In the genomic region with DNA sequence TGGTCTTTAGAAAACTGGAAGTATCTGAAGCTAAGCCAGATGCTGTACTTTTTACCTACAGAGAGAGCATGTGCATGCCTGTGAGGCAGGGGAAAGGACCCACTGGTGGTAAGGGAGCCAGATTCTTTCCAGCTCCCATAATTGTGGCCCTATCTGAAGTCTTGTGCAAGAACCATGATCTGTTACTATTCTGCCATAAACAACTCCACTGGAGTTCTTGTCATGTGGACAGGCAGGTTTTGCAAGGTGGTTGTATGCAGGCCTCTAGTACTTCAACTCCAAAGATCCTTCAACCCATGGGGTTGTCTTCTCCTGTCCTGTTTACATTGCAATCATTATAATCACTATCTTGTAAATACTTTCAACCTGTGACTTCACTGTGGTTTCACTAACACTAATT, we compare ENCODE assay signal across 1 cellular context.
TF ChIP-seq lines count a peak whose summit lies in the region.

No MANE protein-coding gene starts in this region.

TF ChIP-seq in H1, 55 proteins besides CTCF, POLR2A, EP300 and RAD21:
- TF ChIP-seq CEBPB (IDR thresholded peaks at IDR 0.05; ENCODE audit: low read depth, low read length) (peak; percentile 23; the same call in 1 of the 2 replicates), TCF12 (IDR thresholded peaks at IDR 0.05; ENCODE audit: low read depth, low read length) (no peak), BACH1 (IDR thresholded peaks at IDR 0.05; ENCODE audit: low read length) (no peak), KDM1A (IDR thresholded peaks at IDR 0.05; ENCODE audit: borderline replicate concordance, low read length) (no peak), CHD2 (IDR thresholded peaks at IDR 0.05; ENCODE audit: low read length) (no peak), TAF7 (optimal IDR thresholded peaks at IDR 0.05; ENCODE audit: borderline replicate concordance, low read depth, low read length) (no peak), TEAD4 (IDR thresholded peaks at IDR 0.05; ENCODE audit: low read depth, low read length) (no peak), BRCA1 (IDR thresholded peaks at IDR 0.05; ENCODE audit: low read depth, low read length) (no peak), TAF1 (IDR thresholded peaks at IDR 0.05; ENCODE audit: low read depth, low read length) (no peak), KDM4A (IDR thresholded peaks at IDR 0.05; ENCODE audit: low read depth, low read length, severe bottlenecking) (no peak), SP2 (IDR thresholded peaks at IDR 0.05; ENCODE audit: low read length) (no peak), SRF (IDR thresholded peaks at IDR 0.05; ENCODE audit: low read depth, low read length) (no peak), POU5F1 (IDR thresholded peaks at IDR 0.05; ENCODE audit: low read depth, low read length) (no peak), GABPA (IDR thresholded peaks at IDR 0.05; ENCODE audit: borderline replicate concordance, insufficient read depth, low read length) (no peak), ZNF274 (IDR thresholded peaks at IDR 0.05; ENCODE audit: borderline replicate concordance, extremely low read depth, low read length) (no peak), E2F6 (IDR thresholded peaks at IDR 0.05) (0 out of 2 replicates have a peak, but pooled peaks have one; percentile 16)
- TF ChIP-seq, protein P1, sequence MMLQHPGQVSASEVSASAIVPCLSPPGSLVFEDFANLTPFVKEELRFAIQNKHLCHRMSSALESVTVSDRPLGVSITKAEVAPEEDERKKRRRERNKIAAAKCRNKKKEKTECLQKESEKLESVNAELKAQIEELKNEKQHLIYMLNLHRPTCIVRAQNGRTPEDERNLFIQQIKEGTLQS (IDR thresholded peaks at IDR 0.05; ENCODE audit: insufficient read depth, low read depth, low read length): no peak
- TF ChIP-seq, protein P2, sequence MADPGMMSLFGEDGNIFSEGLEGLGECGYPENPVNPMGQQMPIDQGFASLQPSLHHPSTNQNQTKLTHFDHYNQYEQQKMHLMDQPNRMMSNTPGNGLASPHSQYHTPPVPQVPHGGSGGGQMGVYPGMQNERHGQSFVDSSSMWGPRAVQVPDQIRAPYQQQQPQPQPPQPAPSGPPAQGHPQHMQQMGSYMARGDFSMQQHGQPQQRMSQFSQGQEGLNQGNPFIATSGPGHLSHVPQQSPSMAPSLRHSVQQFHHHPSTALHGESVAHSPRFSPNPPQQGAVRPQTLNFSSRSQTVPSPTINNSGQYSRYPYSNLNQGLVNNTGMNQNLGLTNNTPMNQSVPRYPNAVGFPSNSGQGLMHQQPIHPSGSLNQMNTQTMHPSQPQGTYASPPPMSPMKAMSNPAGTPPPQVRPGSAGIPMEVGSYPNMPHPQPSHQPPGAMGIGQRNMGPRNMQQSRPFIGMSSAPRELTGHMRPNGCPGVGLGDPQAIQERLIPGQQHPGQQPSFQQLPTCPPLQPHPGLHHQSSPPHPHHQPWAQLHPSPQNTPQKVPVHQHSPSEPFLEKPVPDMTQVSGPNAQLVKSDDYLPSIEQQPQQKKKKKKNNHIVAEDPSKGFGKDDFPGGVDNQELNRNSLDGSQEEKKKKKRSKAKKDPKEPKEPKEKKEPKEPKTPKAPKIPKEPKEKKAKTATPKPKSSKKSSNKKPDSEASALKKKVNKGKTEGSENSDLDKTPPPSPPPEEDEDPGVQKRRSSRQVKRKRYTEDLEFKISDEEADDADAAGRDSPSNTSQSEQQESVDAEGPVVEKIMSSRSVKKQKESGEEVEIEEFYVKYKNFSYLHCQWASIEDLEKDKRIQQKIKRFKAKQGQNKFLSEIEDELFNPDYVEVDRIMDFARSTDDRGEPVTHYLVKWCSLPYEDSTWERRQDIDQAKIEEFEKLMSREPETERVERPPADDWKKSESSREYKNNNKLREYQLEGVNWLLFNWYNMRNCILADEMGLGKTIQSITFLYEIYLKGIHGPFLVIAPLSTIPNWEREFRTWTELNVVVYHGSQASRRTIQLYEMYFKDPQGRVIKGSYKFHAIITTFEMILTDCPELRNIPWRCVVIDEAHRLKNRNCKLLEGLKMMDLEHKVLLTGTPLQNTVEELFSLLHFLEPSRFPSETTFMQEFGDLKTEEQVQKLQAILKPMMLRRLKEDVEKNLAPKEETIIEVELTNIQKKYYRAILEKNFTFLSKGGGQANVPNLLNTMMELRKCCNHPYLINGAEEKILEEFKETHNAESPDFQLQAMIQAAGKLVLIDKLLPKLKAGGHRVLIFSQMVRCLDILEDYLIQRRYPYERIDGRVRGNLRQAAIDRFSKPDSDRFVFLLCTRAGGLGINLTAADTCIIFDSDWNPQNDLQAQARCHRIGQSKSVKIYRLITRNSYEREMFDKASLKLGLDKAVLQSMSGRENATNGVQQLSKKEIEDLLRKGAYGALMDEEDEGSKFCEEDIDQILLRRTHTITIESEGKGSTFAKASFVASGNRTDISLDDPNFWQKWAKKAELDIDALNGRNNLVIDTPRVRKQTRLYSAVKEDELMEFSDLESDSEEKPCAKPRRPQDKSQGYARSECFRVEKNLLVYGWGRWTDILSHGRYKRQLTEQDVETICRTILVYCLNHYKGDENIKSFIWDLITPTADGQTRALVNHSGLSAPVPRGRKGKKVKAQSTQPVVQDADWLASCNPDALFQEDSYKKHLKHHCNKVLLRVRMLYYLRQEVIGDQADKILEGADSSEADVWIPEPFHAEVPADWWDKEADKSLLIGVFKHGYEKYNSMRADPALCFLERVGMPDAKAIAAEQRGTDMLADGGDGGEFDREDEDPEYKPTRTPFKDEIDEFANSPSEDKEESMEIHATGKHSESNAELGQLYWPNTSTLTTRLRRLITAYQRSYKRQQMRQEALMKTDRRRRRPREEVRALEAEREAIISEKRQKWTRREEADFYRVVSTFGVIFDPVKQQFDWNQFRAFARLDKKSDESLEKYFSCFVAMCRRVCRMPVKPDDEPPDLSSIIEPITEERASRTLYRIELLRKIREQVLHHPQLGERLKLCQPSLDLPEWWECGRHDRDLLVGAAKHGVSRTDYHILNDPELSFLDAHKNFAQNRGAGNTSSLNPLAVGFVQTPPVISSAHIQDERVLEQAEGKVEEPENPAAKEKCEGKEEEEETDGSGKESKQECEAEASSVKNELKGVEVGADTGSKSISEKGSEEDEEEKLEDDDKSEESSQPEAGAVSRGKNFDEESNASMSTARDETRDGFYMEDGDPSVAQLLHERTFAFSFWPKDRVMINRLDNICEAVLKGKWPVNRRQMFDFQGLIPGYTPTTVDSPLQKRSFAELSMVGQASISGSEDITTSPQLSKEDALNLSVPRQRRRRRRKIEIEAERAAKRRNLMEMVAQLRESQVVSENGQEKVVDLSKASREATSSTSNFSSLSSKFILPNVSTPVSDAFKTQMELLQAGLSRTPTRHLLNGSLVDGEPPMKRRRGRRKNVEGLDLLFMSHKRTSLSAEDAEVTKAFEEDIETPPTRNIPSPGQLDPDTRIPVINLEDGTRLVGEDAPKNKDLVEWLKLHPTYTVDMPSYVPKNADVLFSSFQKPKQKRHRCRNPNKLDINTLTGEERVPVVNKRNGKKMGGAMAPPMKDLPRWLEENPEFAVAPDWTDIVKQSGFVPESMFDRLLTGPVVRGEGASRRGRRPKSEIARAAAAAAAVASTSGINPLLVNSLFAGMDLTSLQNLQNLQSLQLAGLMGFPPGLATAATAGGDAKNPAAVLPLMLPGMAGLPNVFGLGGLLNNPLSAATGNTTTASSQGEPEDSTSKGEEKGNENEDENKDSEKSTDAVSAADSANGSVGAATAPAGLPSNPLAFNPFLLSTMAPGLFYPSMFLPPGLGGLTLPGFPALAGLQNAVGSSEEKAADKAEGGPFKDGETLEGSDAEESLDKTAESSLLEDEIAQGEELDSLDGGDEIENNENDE (IDR thresholded peaks at IDR 0.05; ENCODE audit: insufficient replicate concordance, low read length): peak; percentile 32
